In genomic region chr1:87594736-87595383, GRCh38 we compare ENCODE assay signal across 19 cellular contexts.
A peak's percentile ranks its signal among the peaks of the same experiment; 100 is the strongest.
DNase-seq lines count a peak whose midpoint lies in the region; ATAC-seq and TF ChIP-seq lines count a peak whose summit lies in the region.
"Had no signal": no experiment of that assay in that cellular context is flagged by ENCODE, and none has a peak within 500 bp of the region (broad histone marks: within the 10 kb centered on the region; RNA-seq: fewer than 3 reads in every experiment).

No MANE protein-coding gene starts in this region.

- H3K9ac ChIP-seq in BLaER1 = no peak overlapping the region

- H3K27ac Mint-ChIP-seq in WTC11 = no peak overlapping the region
- H3K27ac Mint-ChIP-seq: CD4-positive, alpha-beta memory T cell; effector memory CD8-positive, alpha-beta T cell; naive thymus-derived CD8-positive, alpha-beta T cell; stimulated activated naive CD8-positive, alpha-beta T cell treated with anti-CD3 and anti-CD28 coated beads, Interleukin-15, amount 100 ng/mL, for 72 hours had no signal

- DNase-seq in MV-4-11 (lab: John Stamatoyannopoulos, UW) (peak; percentile 82), WERI-Rb-1 (no peak), WTC11 (ENCODE audit: low spot score) (no peak)
- DNase-seq: CD4-positive, alpha-beta memory T cell; cerebellar nuclear complex; DND-41; effector memory CD8-positive, alpha-beta T cell; HCEC 1CT; naive thymus-derived CD8-positive, alpha-beta T cell; NCI-H1417 treated with DMSO at 0.1 percent for 48 hours; NCI-H226; SIG-M5; stimulated activated naive CD8-positive, alpha-beta T cell treated with anti-CD3 and anti-CD28 coated beads, Interleukin-15, amount 100 ng/mL, for 72 hours; uterus had no signal

- H3K4me3 Mint-ChIP-seq in WTC11 = no peak overlapping the region
- H3K4me3 Mint-ChIP-seq: CD4-positive, alpha-beta memory T cell; effector memory CD8-positive, alpha-beta T cell; naive thymus-derived CD8-positive, alpha-beta T cell; stimulated activated naive CD8-positive, alpha-beta T cell treated with anti-CD3 and anti-CD28 coated beads, Interleukin-15, amount 100 ng/mL, for 72 hours had no signal

- no peak for TF ChIP-seq CTCF in WERI-Rb-1 (IDR thresholded peaks at IDR 0.05; ENCODE audit: low read depth, low read length)
- TF ChIP-seq CTCF in WTC11 (IDR thresholded peaks at IDR 0.05) = no peak

- H3K9me3 ChIP-seq in BLaER1 = no peaks in the 10 kb centered on the region
- H3K9me3 ChIP-seq in esophagus (ENCODE audit: control insufficient read depth in 2 of 2, insufficient read depth in 1 of 2, low read depth in 1 of 2, low read length in 1 of 2) = no peaks in the 10 kb centered on the region
- H3K9me3 ChIP-seq in muscle layer of duodenum (ENCODE audit: control insufficient read depth in 1 of 2, low read length in 2 of 2) = no peaks in the 10 kb centered on the region
- peaks cover 2% of the 10 kb centered on the region for H3K9me3 ChIP-seq in WERI-Rb-1 (ENCODE audit: severe bottlenecking)
- H3K9me3 ChIP-seq: uterus had no signal

- no peaks in the 10 kb centered on the region for H4K20me1 ChIP-seq in BLaER1

- ATAC-seq in HG03565 (IDR thresholded peaks at IDR 0.05; ENCODE audit: unreplicated experiment) (no peak), GM19455 (IDR thresholded peaks at IDR 0.05; ENCODE audit: unreplicated experiment) (no peak), WTC11 (no peak)
- ATAC-seq: effector memory CD8-positive, alpha-beta T cell; naive thymus-derived CD8-positive, alpha-beta T cell; stimulated activated naive CD8-positive, alpha-beta T cell treated with anti-CD3 and anti-CD28 coated beads, Interleukin-15, amount 100 ng/mL, for 72 hours had no signal

- H3K9me3 Mint-ChIP-seq in WTC11 = peaks cover 3% of the 10 kb centered on the region; the same call in 1 of the 2 replicates
- H3K9me3 Mint-ChIP-seq: effector memory CD8-positive, alpha-beta T cell; naive thymus-derived CD8-positive, alpha-beta T cell; stimulated activated naive CD8-positive, alpha-beta T cell treated with anti-CD3 and anti-CD28 coated beads, Interleukin-15, amount 100 ng/mL, for 72 hours had no signal

- CTCF ChIA-PET in WTC11 (lab: Charles Lee) = no interaction called here

- no peak overlapping the region for H3K27ac ChIP-seq in BLaER1
- peak overlapping the region; percentile 40 to 52 for H3K27ac ChIP-seq in esophagus (ENCODE audit: low read depth in 2 of 2, low read length in 1 of 2)
- H3K27ac ChIP-seq in muscle layer of duodenum (ENCODE audit: low read length) = peak overlapping the region; percentile 39
- H3K27ac ChIP-seq in WERI-Rb-1 = no peak overlapping the region
- H3K27ac ChIP-seq: uterus had no signal

- H3K27me3 ChIP-seq in BLaER1 = no peaks in the 10 kb centered on the region
- no peaks in the 10 kb centered on the region for H3K27me3 ChIP-seq in esophagus (ENCODE audit: control insufficient read depth in 1 of 2, insufficient read depth in 2 of 2, low read length in 2 of 2)
- no peaks in the 10 kb centered on the region for H3K27me3 ChIP-seq in muscle layer of duodenum (ENCODE audit: low read depth, low read length)
- no peaks in the 10 kb centered on the region for H3K27me3 ChIP-seq in WERI-Rb-1 (ENCODE audit: insufficient read depth, low read depth, severe bottlenecking)
- H3K27me3 ChIP-seq: uterus had no signal

- 37 to 50% methylated on average over 8 of the region's 8 CpGs for WGBS in esophagus, 2 donors

- H3K27me3 Mint-ChIP-seq in WTC11 (ENCODE audit: low read depth) = no peaks in the 10 kb centered on the region

- no peaks in the 10 kb centered on the region for H3K36me3 Mint-ChIP-seq in WTC11
- H3K36me3 Mint-ChIP-seq: CD4-positive, alpha-beta memory T cell had no signal

- H3K36me3 ChIP-seq in BLaER1 (no peaks in the 10 kb centered on the region), esophagus (ENCODE audit: control insufficient read depth in 2 of 2, insufficient read depth in 2 of 2, low read length in 1 of 2) (no peaks in the 10 kb centered on the region), muscle layer of duodenum (ENCODE audit: control insufficient read depth in 1 of 2, insufficient read depth in 2 of 2, low read length in 2 of 2) (no peaks in the 10 kb centered on the region), WERI-Rb-1 (no peaks in the 10 kb centered on the region)
- H3K36me3 ChIP-seq: uterus had no signal

- POLR2A ChIA-PET in WTC11 (lab: Charles Lee) = no interaction called here

- H3K4me1 Mint-ChIP-seq in WTC11 = peaks cover 19% of the 10 kb centered on the region
- H3K4me1 Mint-ChIP-seq: CD4-positive, alpha-beta memory T cell; stimulated activated naive CD8-positive, alpha-beta T cell treated with anti-CD3 and anti-CD28 coated beads, Interleukin-15, amount 100 ng/mL, for 72 hours had no signal

- H3K4me3 ChIP-seq in BLaER1 (no peak overlapping the region), esophagus (ENCODE audit: low read depth in 1 of 2, low read length in 2 of 2) (no peak overlapping the region), muscle layer of duodenum (ENCODE audit: low read depth in 1 of 2, low read length in 2 of 2) (peak overlapping the region; percentile 9 to 10), WERI-Rb-1 (ENCODE audit: low read depth, low read length) (no peak overlapping the region)
- H3K4me3 ChIP-seq: uterus had no signal

- 0 out of 2 replicates have a peak overlapping the region, but pooled peaks have one; percentile 14 for H3K4me2 ChIP-seq in BLaER1

- H3K4me1 ChIP-seq in BLaER1 = peaks cover 23% of the 10 kb centered on the region
- peaks cover 0 to 6% of the 10 kb centered on the region in 2 donors for H3K4me1 ChIP-seq in esophagus (ENCODE audit: control insufficient read depth in 2 of 2, insufficient read depth in 2 of 2, low read length in 1 of 2)
- peaks cover 9 to 27% of the 10 kb centered on the region in 2 donors for H3K4me1 ChIP-seq in muscle layer of duodenum (ENCODE audit: control insufficient read depth in 1 of 2, insufficient read depth in 2 of 2, low read length in 2 of 2)
- H3K4me1 ChIP-seq: uterus had no signal

TF ChIP-seq in WTC11, 78 proteins besides CTCF, POLR2A, EP300 and RAD21 (continues in another document):
- TF ChIP-seq ZNF263 (CRISPR knock-in tag; IDR thresholded peaks at IDR 0.05; ENCODE audit: low read depth) = no peak
- TF ChIP-seq IRF1 (CRISPR knock-in tag; IDR thresholded peaks at IDR 0.05) = no peak
- TF ChIP-seq KAT7 (CRISPR knock-in tag; IDR thresholded peaks at IDR 0.05; ENCODE audit: borderline replicate concordance) = no peak
- TF ChIP-seq MLX (CRISPR knock-in tag; IDR thresholded peaks at IDR 0.05) = no peak
- TF ChIP-seq FOXP4 (CRISPR knock-in tag; IDR thresholded peaks at IDR 0.05) = no peak
- no peak for TF ChIP-seq USF2 (CRISPR knock-in tag; IDR thresholded peaks at IDR 0.05)
- TF ChIP-seq HMGXB4 (CRISPR knock-in tag; IDR thresholded peaks at IDR 0.05) = no peak
- no peak for TF ChIP-seq SMAD4 (CRISPR knock-in tag; IDR thresholded peaks at IDR 0.05)

Comparison
In these comparisons a context has a peak if more than half of its experiments do, and no peak if none do; other contexts are left out.
1. H3K27ac ChIP-seq: peak in esophagus (2 of 2) and muscle layer of duodenum (single experiment); none in BLaER1 (single experiment) and WERI-Rb-1 (single experiment).
2. H3K4me3 ChIP-seq: peak in muscle layer of duodenum (2 of 2); none in BLaER1 (single experiment), esophagus (0 of 2) and WERI-Rb-1 (single experiment).